ENCODE assay signal across 8 cellular contexts in the genomic region with DNA sequence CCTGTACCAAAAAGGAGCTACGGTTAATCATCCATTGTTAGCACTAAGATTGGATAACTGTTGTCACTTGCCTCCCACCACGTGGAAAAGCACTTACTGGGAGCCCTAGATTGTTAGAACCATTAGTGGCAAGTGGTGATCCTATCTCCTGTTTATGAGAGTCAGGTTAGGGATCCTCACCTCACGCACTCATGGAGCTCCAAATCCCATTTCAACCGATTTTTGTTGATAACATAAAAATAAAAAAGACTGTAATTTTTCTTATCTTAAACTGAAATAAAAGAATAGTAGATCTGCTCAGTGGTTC. TPM values are rescaled to one million over a fixed set of nuclear protein-coding genes. Genes with fewer than 3 reads are reported as not detected.
A peak's percentile ranks its signal among the peaks of the same experiment; 100 is the strongest.
DNase-seq lines count a peak whose midpoint lies in the region; ATAC-seq and TF ChIP-seq lines count a peak whose summit lies in the region.

No MANE protein-coding gene starts in this region.

- H3K36me3 ChIP-seq in right atrium auricular region (peaks cover 10% of the 10 kb centered on the region), vagina (peaks cover 0 to 11% of the 10 kb centered on the region in 2 donors)

- peaks cover 0 to 41% of the 10 kb centered on the region in 2 donors for H3K4me1 ChIP-seq in right atrium auricular region
- H3K4me1 ChIP-seq in vagina = peaks cover 45% of the 10 kb centered on the region

- TF ChIP-seq CTCF in right atrium auricular region (IDR thresholded peaks at IDR 0.05) = no peak
- no peak for TF ChIP-seq CTCF in vagina (IDR thresholded peaks at IDR 0.05)
- TF ChIP-seq CTCF in omental fat pad (IDR thresholded peaks at IDR 0.05) = no peak

- DNase-seq in right atrium auricular region (ENCODE audit: low spot score) (no peak), Right ventricle myocardium superior (no peak), astrocyte of the hippocampus (ENCODE audit: low read depth, low spot score) (peak; percentile 10), lung microvascular endothelial cell (ENCODE audit: low read depth in 2 of 2) (peak; percentile 11 to 17), vagina (ENCODE audit: extremely low spot score in 2 of 2) (no peak), omental fat pad (ENCODE audit: low spot score) (no peak), sciatic nerve (ENCODE audit: low spot score) (no peak)

- H3K27me3 ChIP-seq in right atrium auricular region = no peaks in the 10 kb centered on the region
- H3K27me3 ChIP-seq in vagina = no peaks in the 10 kb centered on the region

- ATAC-seq in Right ventricle myocardium superior (ENCODE audit: poor library complexity) (no peak), omental fat pad (ENCODE audit: low FRiP score) (no peak), HG03108 (IDR thresholded peaks at IDR 0.05; ENCODE audit: unreplicated experiment) (no peak), sciatic nerve (no peak)

- H3K4me3 ChIP-seq in right atrium auricular region (peak overlapping the region; percentile 79 to 81), vagina (peak overlapping the region; percentile 84 to 93)

- TF ChIP-seq POLR2A in vagina (IDR thresholded peaks at IDR 0.05) = no peak

- H3K9me3 ChIP-seq in right atrium auricular region (no peaks in the 10 kb centered on the region), vagina (no peaks in the 10 kb centered on the region)

- H3K27ac ChIP-seq in right atrium auricular region = peak overlapping the region; percentile 97 to 98
- peak overlapping the region; percentile 98 for H3K27ac ChIP-seq in vagina

- intact Hi-C loops in Right ventricle myocardium superior (cut with DNase I) = no loop called here
- intact Hi-C loops in vagina (cut with DNase I) = no loop called here
- intact Hi-C loops in sciatic nerve (cut with DNase I) = no loop called here

RNA-seq across cellular contexts. Expression of a gene that starts 1.0 kb away (rescaled TPM):
- total RNA-seq in right atrium auricular region (10 to 100 TPM; 17.6 to 35.4 TPM), Right ventricle myocardium superior (41.8 TPM), lung microvascular endothelial cell (15.7 and 25.0 TPM in 2 replicates), vagina (28.2 TPM), omental fat pad (10 to 100 TPM; 21.5 to 30.5 (median 24.5) TPM), sciatic nerve (31.7 TPM)

RNA-seq across cellular contexts. Expression of a gene that starts 17.6 kb away (rescaled TPM):
- total RNA-seq in right atrium auricular region = 10 to 100 TPM; 12.5 to 14.5 TPM
- 8.3 TPM for total RNA-seq in Right ventricle myocardium superior
- total RNA-seq in lung microvascular endothelial cell = 12.9 and 16.1 TPM in 2 replicates
- 21.9 TPM for total RNA-seq in vagina
- total RNA-seq in omental fat pad = 10 to 100 TPM; 23.3 to 31.7 (median 27.2) TPM
- total RNA-seq in sciatic nerve = 32.9 TPM

Comparison
In these comparisons a context has a peak if more than half of its experiments do, and no peak if none do; other contexts are left out.
1. DNase-seq: peak in astrocyte of the hippocampus (single experiment) and lung microvascular endothelial cell (2 of 2); none in right atrium auricular region (single experiment), Right ventricle myocardium superior (single experiment), vagina (0 of 2), omental fat pad (single experiment) and sciatic nerve (single experiment).